Comparison of ENCODE assay signal across 1 cellular context in genomic region chr10:126203746-126204145, GRCh38.
TF ChIP-seq lines count a peak whose summit lies in the region.

No MANE protein-coding gene starts in this region.

TF ChIP-seq in H1, 55 proteins besides CTCF, POLR2A, EP300 and RAD21:
- TF ChIP-seq TCF12 (IDR thresholded peaks at IDR 0.05; ENCODE audit: low read depth, low read length) (no peak), SP4 (IDR thresholded peaks at IDR 0.05; ENCODE audit: low read length) (no peak), YY1 (IDR thresholded peaks at IDR 0.05; ENCODE audit: low read depth, low read length) (no peak), SP1 (IDR thresholded peaks at IDR 0.05; ENCODE audit: low read depth, low read length) (no peak), SUZ12 (IDR thresholded peaks at IDR 0.05; ENCODE audit: low read length) (no peak), POLR2AphosphoS5 (IDR thresholded peaks at IDR 0.05; ENCODE audit: low read depth, low read length) (no peak)
TF ChIP-seq in H1: peak in this region for 0.
